ENCODE assay signal across 8 cellular contexts in the genomic region with DNA sequence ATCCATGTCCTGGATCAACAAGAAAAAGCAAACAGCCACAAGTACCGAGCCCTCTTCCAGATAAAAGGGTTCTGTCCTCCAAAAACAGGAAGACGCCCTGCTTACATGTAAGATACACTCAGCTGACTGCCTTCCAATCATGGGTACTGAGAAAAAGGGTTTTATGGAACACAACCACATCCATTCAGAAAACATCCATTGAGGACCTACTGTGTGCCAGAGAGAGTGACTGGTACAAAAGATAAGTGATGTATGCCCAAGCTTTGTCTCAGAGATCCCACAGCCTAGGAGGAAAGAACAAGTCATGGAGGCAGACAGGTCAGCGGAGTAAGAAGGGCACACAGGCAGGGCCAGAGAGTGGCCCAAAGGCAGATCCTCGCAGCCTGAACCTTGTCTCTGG.
"Had no signal": no experiment of that assay in that cellular context is flagged by ENCODE, and none has a peak within 500 bp of the region (broad histone marks: within the 10 kb centered on the region; RNA-seq: fewer than 3 reads in every experiment).

No MANE protein-coding gene starts in this region.

- ATAC-seq: GM12878 had no signal

- FAIRE-seq: G401.6, GM12878, GM12891, GM12892, GM18507, GM19239 had no signal

- H3K4me3 ChIP-seq: GM12878 had no signal

- DNase-seq: GDM1, GF-D8 had no signal
